In the genomic region with DNA sequence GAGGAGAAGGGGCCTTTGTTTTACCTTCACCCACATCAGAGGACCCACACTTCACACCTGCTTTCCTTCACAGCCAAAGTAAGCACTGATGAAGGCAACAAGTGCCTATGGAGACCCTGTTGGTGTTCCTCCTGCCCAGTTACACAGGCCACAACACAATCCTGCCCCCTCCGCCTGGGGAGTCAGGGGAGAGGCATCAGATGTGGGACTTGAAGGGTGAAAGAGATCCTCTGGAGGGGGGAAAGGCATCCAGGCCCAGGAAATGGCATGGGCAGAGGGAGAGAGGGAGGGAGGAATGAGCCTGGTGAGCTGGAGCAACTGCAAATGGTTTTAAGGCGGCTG, we compare ENCODE assay signal across 15 cellular contexts. TPM values are rescaled to one million over a fixed set of nuclear protein-coding genes. Genes with fewer than 3 reads are reported as not detected.
DNase-seq lines count a peak whose midpoint lies in the region; ATAC-seq, FAIRE-seq and TF ChIP-seq lines count a peak whose summit lies in the region.
"Had no signal": no experiment of that assay in that cellular context is flagged by ENCODE, and none has a peak within 500 bp of the region (broad histone marks: within the 10 kb centered on the region; RNA-seq: fewer than 3 reads in every experiment).

No MANE protein-coding gene starts in this region.

- no peaks in the 10 kb centered on the region for H4K20me1 ChIP-seq in hepatocyte (ENCODE audit: insufficient read depth, poor library complexity, severe bottlenecking)

- H3K9me3 ChIP-seq in NT2/D1 (ENCODE audit: insufficient read depth, low read length) (no peaks in the 10 kb centered on the region), hepatocyte (ENCODE audit: low read depth) (no peaks in the 10 kb centered on the region), pancreas (no peaks in the 10 kb centered on the region), A673 (ENCODE audit: low read depth, low read length, poor library complexity, severe bottlenecking) (no peaks in the 10 kb centered on the region)

- H3K27me3 ChIP-seq in NT2/D1 (ENCODE audit: insufficient read depth, insufficient read length) (no peaks in the 10 kb centered on the region), hepatocyte (no peaks in the 10 kb centered on the region), pancreas (no peaks in the 10 kb centered on the region), A673 (replicated peaks; ENCODE audit: insufficient read depth, low read depth, low read length, poor library complexity) (no peaks in the 10 kb centered on the region)

- no peak for DNase-seq in activated naive CD4-positive, alpha-beta T cell treated with anti-CD3 and anti-CD28 coated beads, Interleukin-2, amount 10 ng/mL, durations not matched to agents 7 days and 5 days
- no peak for DNase-seq in activated naive CD4-positive, alpha-beta T cell treated with anti-CD3 and anti-CD28 coated beads, Interleukin-2, amount 50 U/mL, for 16 hours
- no peak for DNase-seq in NT2/D1 (ENCODE audit: low read depth, low spot score)
- no peak for DNase-seq in hepatocyte (ENCODE audit: low spot score)
- no peak for DNase-seq in stimulated activated naive B cell treated with anti-CD40 and anti-IgM and Interleukin-4, amounts not matched to agents 10 μg/mL and 1 μg/mL and 100 μg/mL, for 72 hours
- DNase-seq in pancreas, result no peak
- DNase-seq in H4 (ENCODE audit: low spot score), result no peak
- DNase-seq in A673 (ENCODE audit: low spot score), result no peak
- DNase-seq: activated naive CD4-positive, alpha-beta T cell treated with Interleukin-2 at 50 U/mL for 16 hours; AML-193; NCI-H2107 had no signal

- intact Hi-C loops in pancreas (cut with DNase I) (no loop called here), A673 (cut with micrococcal nuclease; ENCODE audit: unreplicated experiment) (no loop called here)

- H2AFZ ChIP-seq in hepatocyte, result no peak overlapping the region

- H3K9me2 ChIP-seq in hepatocyte (replicated peaks; ENCODE audit: insufficient read depth), result no peaks in the 10 kb centered on the region

- H3K79me2 ChIP-seq in hepatocyte, result peaks cover 20% of the 10 kb centered on the region

- 94% methylated on average over 2 of the region's 2 CpGs for WGBS in hepatocyte (ENCODE audit: low lambda C conversion rate, missing lambda C conversion rate)
- WGBS in pancreas, 2 donors, result 91 to 94% methylated on average over 2 of the region's 2 CpGs

- FAIRE-seq in pancreas (lab: Jason Lieb, UNC), result no peak
- FAIRE-seq: GM12878 had no signal

- H3K27ac ChIP-seq in hepatocyte, result peak overlapping the region; percentile 96
- no peak overlapping the region for H3K27ac ChIP-seq in pancreas
- H3K27ac ChIP-seq in A673 (ENCODE audit: low read depth, low read length, poor library complexity, severe bottlenecking), result no peak overlapping the region

- H3K36me3 Mint-ChIP-seq in activated naive CD4-positive, alpha-beta T cell treated with anti-CD3 and anti-CD28 coated beads, Interleukin-2, amount 10 ng/mL, durations not matched to agents 7 days and 5 days, result no peaks in the 10 kb centered on the region
- no peaks in the 10 kb centered on the region for H3K36me3 Mint-ChIP-seq in stimulated activated naive B cell treated with anti-CD40 and anti-IgM and Interleukin-4, amounts not matched to agents 10 μg/mL and 1 μg/mL and 100 μg/mL, for 72 hours

- peak overlapping the region; percentile 65 for H3K9ac ChIP-seq in NT2/D1 (ENCODE audit: insufficient read length, low read depth)

- POLR2A ChIA-PET in A673 (lab: Charles Lee; ENCODE audit: low non-redundant PET), result no interaction called here

- peak overlapping the region; percentile 49 for H3K4me3 Mint-ChIP-seq in activated naive CD4-positive, alpha-beta T cell treated with anti-CD3 and anti-CD28 coated beads, Interleukin-2, amount 10 ng/mL, durations not matched to agents 7 days and 5 days
- H3K4me3 Mint-ChIP-seq in stimulated activated naive B cell treated with anti-CD40 and anti-IgM and Interleukin-4, amounts not matched to agents 10 μg/mL and 1 μg/mL and 100 μg/mL, for 72 hours, result peak overlapping the region; percentile 80 to 84

- H3K27ac Mint-ChIP-seq in activated naive CD4-positive, alpha-beta T cell treated with anti-CD3 and anti-CD28 coated beads, Interleukin-2, amount 10 ng/mL, durations not matched to agents 7 days and 5 days, result peak overlapping the region; percentile 3
- H3K27ac Mint-ChIP-seq in stimulated activated naive B cell treated with anti-CD40 and anti-IgM and Interleukin-4, amounts not matched to agents 10 μg/mL and 1 μg/mL and 100 μg/mL, for 72 hours, result no peak overlapping the region

- TF ChIP-seq CTCF in hepatocyte (IDR thresholded peaks at IDR 0.05; ENCODE audit: poor library complexity) (no peak), pancreas (IDR thresholded peaks at IDR 0.05) (no peak), A673 (conservative IDR thresholded peaks at IDR 0.05; ENCODE audit: low read depth, low read length) (no peak)

- H3K4me1 ChIP-seq in NT2/D1 (ENCODE audit: insufficient read depth, insufficient read length) (peaks cover 18% of the 10 kb centered on the region), hepatocyte (ENCODE audit: insufficient read depth) (peaks cover 44% of the 10 kb centered on the region), pancreas (peaks cover 0 to 8% (median 0%) of the 10 kb centered on the region in 3 donors), A673 (ENCODE audit: insufficient read depth, low read length, poor library complexity, severe bottlenecking) (peaks cover 8% of the 10 kb centered on the region)

- ATAC-seq in stimulated activated naive B cell treated with anti-CD40 and anti-IgM and Interleukin-4, amounts not matched to agents 10 μg/mL and 1 μg/mL and 100 μg/mL, for 72 hours (replicated peaks), result no peak
- ATAC-seq in pancreas, result no peak
- ATAC-seq: activated CD4-positive, CD25-positive, alpha-beta regulatory T cell treated with anti-CD3 and anti-CD28 coated beads, Interleukin-2, amount 50 U/mL, for 24 hours; GM12878 had no signal

- peak overlapping the region; percentile 94 for H3K4me2 ChIP-seq in hepatocyte

- H3K4me1 Mint-ChIP-seq in activated naive CD4-positive, alpha-beta T cell treated with anti-CD3 and anti-CD28 coated beads, Interleukin-2, amount 10 ng/mL, durations not matched to agents 7 days and 5 days, result peaks cover 24% of the 10 kb centered on the region
- H3K4me1 Mint-ChIP-seq in stimulated activated naive B cell treated with anti-CD40 and anti-IgM and Interleukin-4, amounts not matched to agents 10 μg/mL and 1 μg/mL and 100 μg/mL, for 72 hours, result peaks cover 16 to 26% of the 10 kb centered on the region in 2 donors

- no TSS peak for BruUV-seq in A673 (replicated peaks; lab: Mats Ljungman, UMichigan)

- no peaks in the 10 kb centered on the region for H3K9me3 Mint-ChIP-seq in activated naive CD4-positive, alpha-beta T cell treated with anti-CD3 and anti-CD28 coated beads, Interleukin-2, amount 10 ng/mL, durations not matched to agents 7 days and 5 days
- no peaks in the 10 kb centered on the region for H3K9me3 Mint-ChIP-seq in stimulated activated naive B cell treated with anti-CD40 and anti-IgM and Interleukin-4, amounts not matched to agents 10 μg/mL and 1 μg/mL and 100 μg/mL, for 72 hours

- H3K4me3 ChIP-seq in NT2/D1 (ENCODE audit: insufficient read length, low read depth) (peak overlapping the region; percentile 86), hepatocyte (no peak overlapping the region), pancreas (no peak overlapping the region), A673 (ENCODE audit: low read depth, low read length, poor library complexity, severe bottlenecking) (no peak overlapping the region)
- H3K4me3 ChIP-seq: GM12878 had no signal

- CTCF ChIA-PET in activated naive CD4-positive, alpha-beta T cell treated with anti-CD3 and anti-CD28 coated beads, Interleukin-2, amount 10 ng/mL, durations not matched to agents 7 days and 5 days (lab: Charles Lee), result interaction anchor here (0.7 to 7.4 kb wide), 12 partner anchors 12 to 163 kb away, joined by 3 to 176 read pairs (median 6); no protein-coding TSS in a partner anchor
- CTCF ChIA-PET in A673 (lab: Charles Lee), result interaction anchor here (0.6 to 1.6 kb wide), 3 partner anchors 12 to 17 kb away, joined by 3 read pairs; no protein-coding TSS in a partner anchor

- H3K27me3 Mint-ChIP-seq in activated naive CD4-positive, alpha-beta T cell treated with anti-CD3 and anti-CD28 coated beads, Interleukin-2, amount 10 ng/mL, durations not matched to agents 7 days and 5 days, result peaks cover 11% of the 10 kb centered on the region
- H3K27me3 Mint-ChIP-seq in stimulated activated naive B cell treated with anti-CD40 and anti-IgM and Interleukin-4, amounts not matched to agents 10 μg/mL and 1 μg/mL and 100 μg/mL, for 72 hours, result no peaks in the 10 kb centered on the region

- no peaks in the 10 kb centered on the region for H3K36me3 ChIP-seq in NT2/D1 (ENCODE audit: insufficient read depth, insufficient read length, low read length)
- no peaks in the 10 kb centered on the region for H3K36me3 ChIP-seq in hepatocyte (replicated peaks; ENCODE audit: insufficient read depth, low read depth)
- H3K36me3 ChIP-seq in pancreas, result no peaks in the 10 kb centered on the region
- no peaks in the 10 kb centered on the region for H3K36me3 ChIP-seq in A673 (ENCODE audit: insufficient read depth, low read length, poor library complexity, severe bottlenecking)

RNA-seq across cellular contexts. Expression of a gene that starts 1.3 kb away (rescaled TPM):
- total RNA-seq in hepatocyte (48.9 and 68.9 TPM in 2 replicates), pancreas (1 to 10 TPM; 2.6 to 5.1 (median 4.4) TPM), A673 (2021) (1.7 and 2.1 TPM in 2 replicates)
- polyA plus RNA-seq in hepatocyte (40.5 and 46.3 TPM in 2 replicates), pancreas (1 to 10 TPM; 1.5 to 3.3 TPM)
- total RNA-seq in H4 (2014; rRNA removed; shearing (Covaris generic)), result 1.1 TPM in 1 of 2 replicates, not detected in the other

RNA-seq across cellular contexts. Expression of a gene that starts 19.2 kb away (rescaled TPM):
- 81.0 and 102 TPM in 2 replicates for total RNA-seq in hepatocyte
- 51.5 and 62.3 TPM in 2 replicates for polyA plus RNA-seq in hepatocyte
- total RNA-seq in pancreas, result 10 to 100 TPM; 18.9 to 32.1 (median 27.5) TPM
- polyA plus RNA-seq in pancreas, result 10 to 100 TPM; 10.2 to 22.4 TPM
- 77.3 and 101 TPM in 2 replicates for total RNA-seq in H4 (2014; rRNA removed; shearing (Covaris generic))
- 83.8 and 112 TPM in 2 replicates for total RNA-seq in A673 (2021)

RNA-seq across cellular contexts. Expression of a gene that starts 37.6 kb away (rescaled TPM):
- total RNA-seq in hepatocyte (not detected in 2 replicates), pancreas (1 to 10 TPM in 1 of 6 donors, under 1 TPM in 4, not detected in 1; 0.04 to 1.8 (median 0.14) TPM), A673 (2021) (not detected in 2 replicates)
- polyA plus RNA-seq in hepatocyte (0.22 TPM in 1 of 2 replicates, not detected in the other), pancreas (under 1 TPM; 0.15 to 0.19 TPM)
- not detected in 2 replicates for total RNA-seq in H4 (2014; rRNA removed; shearing (Covaris generic))
- total RNA-seq: Daoy, lung microvascular endothelial cell had no signal

RNA-seq across cellular contexts. Expression of a gene that starts 52.5 kb away (rescaled TPM):
- total RNA-seq in hepatocyte (33.8 and 38.4 TPM in 2 replicates), pancreas (10 to 100 TPM; 16.1 to 35.8 (median 27.0) TPM), A673 (2021) (26.0 and 29.4 TPM in 2 replicates)
- polyA plus RNA-seq in hepatocyte (24.8 and 29.3 TPM in 2 replicates), pancreas (10 to 100 TPM; 13.4 to 13.8 TPM)
- total RNA-seq in H4 (2014; rRNA removed; shearing (Covaris generic)), result 12.3 and 13.8 TPM in 2 replicates
